ENCODE assay signal across 1 cellular context in the genomic region with DNA sequence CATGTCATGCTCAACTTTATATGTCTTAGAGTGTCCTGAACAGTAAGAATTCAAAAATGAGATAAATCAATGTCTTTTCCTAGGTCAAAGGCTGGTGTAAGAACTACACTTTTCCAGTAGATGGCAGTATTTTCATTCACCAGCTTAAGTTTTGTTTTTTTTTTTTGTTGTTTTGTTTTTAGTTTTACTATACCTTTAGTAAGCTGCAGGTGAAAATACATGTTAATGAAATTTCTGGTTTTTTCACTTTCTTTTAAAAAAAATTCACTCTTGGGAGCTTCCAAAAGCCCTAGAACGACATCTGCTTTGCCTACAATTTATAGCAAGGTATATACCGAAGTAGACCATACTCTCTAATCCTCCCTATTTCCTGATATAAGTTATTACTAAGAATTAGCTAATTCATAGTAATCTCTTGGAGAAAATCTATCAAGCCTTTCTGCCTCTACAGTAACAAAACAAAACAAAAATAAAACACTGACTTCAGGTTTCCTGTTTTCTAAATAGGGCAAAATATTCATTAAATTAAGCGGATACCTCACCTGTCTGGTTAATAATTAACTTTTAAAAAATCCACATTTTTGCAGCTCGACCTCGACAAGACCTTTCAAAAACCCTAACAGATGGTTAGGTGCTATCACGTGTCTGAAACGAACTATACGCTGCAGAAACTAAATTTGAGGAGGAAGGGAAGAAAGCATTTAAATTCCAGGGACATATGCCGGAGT.
TF ChIP-seq lines count a peak whose summit lies in the region.

No MANE protein-coding gene starts in this region.

TF ChIP-seq in GM12878, 131 proteins besides CTCF, POLR2A, EP300 and RAD21:
- TF ChIP-seq BRCA1 (IDR thresholded peaks at IDR 0.05; ENCODE audit: low read depth, low read length): no peak
- TF ChIP-seq, protein P1, sequence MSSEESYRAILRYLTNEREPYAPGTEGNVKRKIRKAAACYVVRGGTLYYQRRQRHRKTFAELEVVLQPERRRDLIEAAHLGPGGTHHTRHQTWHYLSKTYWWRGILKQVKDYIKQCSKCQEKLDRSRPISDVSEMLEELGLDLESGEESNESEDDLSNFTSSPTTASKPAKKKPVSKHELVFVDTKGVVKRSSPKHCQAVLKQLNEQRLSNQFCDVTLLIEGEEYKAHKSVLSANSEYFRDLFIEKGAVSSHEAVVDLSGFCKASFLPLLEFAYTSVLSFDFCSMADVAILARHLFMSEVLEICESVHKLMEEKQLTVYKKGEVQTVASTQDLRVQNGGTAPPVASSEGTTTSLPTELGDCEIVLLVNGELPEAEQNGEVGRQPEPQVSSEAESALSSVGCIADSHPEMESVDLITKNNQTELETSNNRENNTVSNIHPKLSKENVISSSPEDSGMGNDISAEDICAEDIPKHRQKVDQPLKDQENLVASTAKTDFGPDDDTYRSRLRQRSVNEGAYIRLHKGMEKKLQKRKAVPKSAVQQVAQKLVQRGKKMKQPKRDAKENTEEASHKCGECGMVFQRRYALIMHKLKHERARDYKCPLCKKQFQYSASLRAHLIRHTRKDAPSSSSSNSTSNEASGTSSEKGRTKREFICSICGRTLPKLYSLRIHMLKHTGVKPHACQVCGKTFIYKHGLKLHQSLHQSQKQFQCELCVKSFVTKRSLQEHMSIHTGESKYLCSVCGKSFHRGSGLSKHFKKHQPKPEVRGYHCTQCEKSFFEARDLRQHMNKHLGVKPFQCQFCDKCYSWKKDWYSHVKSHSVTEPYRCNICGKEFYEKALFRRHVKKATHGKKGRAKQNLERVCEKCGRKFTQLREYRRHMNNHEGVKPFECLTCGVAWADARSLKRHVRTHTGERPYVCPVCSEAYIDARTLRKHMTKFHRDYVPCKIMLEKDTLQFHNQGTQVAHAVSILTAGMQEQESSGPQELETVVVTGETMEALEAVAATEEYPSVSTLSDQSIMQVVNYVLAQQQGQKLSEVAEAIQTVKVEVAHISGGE (CRISPR knock-in tag; IDR thresholded peaks at IDR 0.05): no peak
- no peak for TF ChIP-seq GATAD2B (conservative IDR thresholded peaks at IDR 0.05; ENCODE audit: low read depth)
- peak; percentile 94 for TF ChIP-seq ZNF384 (IDR thresholded peaks at IDR 0.05; ENCODE audit: borderline replicate concordance, low read depth, low read length)
- TF ChIP-seq ATF7 (IDR thresholded peaks at IDR 0.05; ENCODE audit: low read depth): 0 out of 2 replicates have a peak, but pooled peaks have one; percentile 10
- no peak for TF ChIP-seq HDGF (IDR thresholded peaks at IDR 0.05)
- TF ChIP-seq SP1 (IDR thresholded peaks at IDR 0.05; ENCODE audit: low read depth, low read length): no peak
- no peak for TF ChIP-seq MEF2A (IDR thresholded peaks at IDR 0.05; ENCODE audit: insufficient read depth, low read depth, low read length)
- no peak for TF ChIP-seq TCF7 (IDR thresholded peaks at IDR 0.05; ENCODE audit: borderline replicate concordance)
- TF ChIP-seq RFX5 (IDR thresholded peaks at IDR 0.05; ENCODE audit: low read depth, low read length): no peak
- TF ChIP-seq NFIC (IDR thresholded peaks at IDR 0.05; ENCODE audit: low read depth, low read length): 0 out of 2 replicates have a peak, but pooled peaks have one; percentile 21
- TF ChIP-seq SREBF1 (IDR thresholded peaks at IDR 0.05; ENCODE audit: low read length): 0 out of 2 replicates have a peak, but pooled peaks have one; percentile 40
- TF ChIP-seq, protein P2, sequence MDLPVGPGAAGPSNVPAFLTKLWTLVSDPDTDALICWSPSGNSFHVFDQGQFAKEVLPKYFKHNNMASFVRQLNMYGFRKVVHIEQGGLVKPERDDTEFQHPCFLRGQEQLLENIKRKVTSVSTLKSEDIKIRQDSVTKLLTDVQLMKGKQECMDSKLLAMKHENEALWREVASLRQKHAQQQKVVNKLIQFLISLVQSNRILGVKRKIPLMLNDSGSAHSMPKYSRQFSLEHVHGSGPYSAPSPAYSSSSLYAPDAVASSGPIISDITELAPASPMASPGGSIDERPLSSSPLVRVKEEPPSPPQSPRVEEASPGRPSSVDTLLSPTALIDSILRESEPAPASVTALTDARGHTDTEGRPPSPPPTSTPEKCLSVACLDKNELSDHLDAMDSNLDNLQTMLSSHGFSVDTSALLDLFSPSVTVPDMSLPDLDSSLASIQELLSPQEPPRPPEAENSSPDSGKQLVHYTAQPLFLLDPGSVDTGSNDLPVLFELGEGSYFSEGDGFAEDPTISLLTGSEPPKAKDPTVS (IDR thresholded peaks at IDR 0.05; ENCODE audit: low read depth, low read length): no peak
- no peak for TF ChIP-seq LARP7 (IDR thresholded peaks at IDR 0.05)
- TF ChIP-seq CHD1 (IDR thresholded peaks at IDR 0.05; ENCODE audit: low read depth, low read length): no peak
- TF ChIP-seq ETV6 (conservative IDR thresholded peaks at IDR 0.05 in 1 of 2, IDR thresholded peaks at IDR 0.05 in 1 of 2; ENCODE audit: borderline replicate concordance in 1 of 2, low read depth in 1 of 2): no peak
- no peak for TF ChIP-seq KAT2A (conservative IDR thresholded peaks at IDR 0.05; ENCODE audit: control insufficient read depth, low read depth, low read length)
- peak; percentile 87 for TF ChIP-seq SMC3 (IDR thresholded peaks at IDR 0.05; ENCODE audit: borderline replicate concordance, low read length)
